In the genomic region with DNA sequence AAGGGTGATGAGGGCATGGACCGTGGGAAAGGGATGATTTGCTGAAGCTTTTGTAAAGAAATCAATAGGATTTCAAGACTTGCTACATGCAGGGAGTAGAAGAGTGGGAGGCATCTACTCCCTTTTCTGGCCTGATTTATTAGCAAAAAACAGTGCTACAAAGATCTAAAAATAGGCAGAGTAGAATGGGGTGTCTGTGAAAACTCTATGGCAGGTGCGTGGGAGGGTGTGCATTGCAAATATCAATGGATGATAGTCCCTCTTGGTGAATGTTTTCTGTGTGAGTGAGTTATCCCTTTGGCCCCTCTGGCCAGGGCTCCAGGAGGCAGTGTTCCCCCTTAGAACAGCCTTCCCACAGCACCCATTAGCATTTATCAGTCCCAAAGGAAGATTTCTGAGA, we compare ENCODE assay signal across 17 cellular contexts.
DNase-seq lines count a peak whose midpoint lies in the region; ATAC-seq and TF ChIP-seq lines count a peak whose summit lies in the region.
"Had no signal": no experiment of that assay in that cellular context is flagged by ENCODE, and none has a peak within 500 bp of the region (broad histone marks: within the 10 kb centered on the region; RNA-seq: fewer than 3 reads in every experiment).

No MANE protein-coding gene starts in this region.

- peak overlapping the region; percentile 40 for H3K4me2 ChIP-seq in Loucy (ENCODE audit: low read depth, low read length, poor library complexity, severe bottlenecking)
- H3K4me2 ChIP-seq in trophoblast cell (ENCODE audit: low read length) = no peak overlapping the region
- H3K4me2 ChIP-seq: PC-9 had no signal

- no peak overlapping the region for H2BK12ac ChIP-seq in trophoblast cell (ENCODE audit: low read length)

- no peak overlapping the region for H2BK120ac ChIP-seq in trophoblast cell (ENCODE audit: insufficient read depth, low read length, poor library complexity)

- H4K91ac ChIP-seq in trophoblast cell (ENCODE audit: low read depth, low read length) = no peak overlapping the region

- H3K36me3 ChIP-seq in Loucy (ENCODE audit: insufficient read depth, low read length) (no peaks in the 10 kb centered on the region), upper lobe of right lung (no peaks in the 10 kb centered on the region), sigmoid colon (no peaks in the 10 kb centered on the region), trophoblast cell (ENCODE audit: control insufficient read depth in 1 of 2, insufficient read depth in 2 of 2, low read length in 2 of 2) (no peaks in the 10 kb centered on the region)
- H3K36me3 ChIP-seq: heart left ventricle had no signal

- no peak overlapping the region for H2BK5ac ChIP-seq in trophoblast cell (ENCODE audit: low read depth, low read length, poor library complexity)

- no peak overlapping the region for H3K14ac ChIP-seq in trophoblast cell (ENCODE audit: low read length)

- no peak for TF ChIP-seq POLR2A in sigmoid colon (IDR thresholded peaks at IDR 0.05)

- H3K9me2 ChIP-seq in Loucy (replicated peaks; ENCODE audit: low read depth, low read length) = no peaks in the 10 kb centered on the region

- peaks cover 4% of the 10 kb centered on the region for H3K4me1 ChIP-seq in Loucy (ENCODE audit: insufficient read depth, low read length, poor library complexity, severe bottlenecking)
- H3K4me1 ChIP-seq in upper lobe of right lung = peaks cover 5% of the 10 kb centered on the region
- H3K4me1 ChIP-seq in sigmoid colon = no peaks in the 10 kb centered on the region
- H3K4me1 ChIP-seq in trophoblast cell (ENCODE audit: control insufficient read depth in 1 of 2, insufficient read depth in 2 of 2, low read length in 2 of 2) = no peaks in the 10 kb centered on the region

- WGBS in sigmoid colon, 2 donors = 73 to 87% methylated on average over 2 of the region's 2 CpGs
- no CpG with 5 or more reads among the region's 2 CpGs for WGBS in trophoblast cell (ENCODE audit: extremely low coverage, insufficient coverage, insufficient read length)

- no peaks in the 10 kb centered on the region for H3F3A ChIP-seq in Loucy (ENCODE audit: low read depth)

- peaks cover 5% of the 10 kb centered on the region for H3K27me3 Mint-ChIP-seq in nephron progenitor cell (ENCODE audit: low read depth, poor library complexity)

- H3K23ac ChIP-seq in trophoblast cell (ENCODE audit: low read length) = no peak overlapping the region

- H3K9me3 ChIP-seq in Loucy (ENCODE audit: insufficient read depth, low read depth, low read length) = no peaks in the 10 kb centered on the region
- no peaks in the 10 kb centered on the region for H3K9me3 ChIP-seq in upper lobe of right lung
- no peaks in the 10 kb centered on the region for H3K9me3 ChIP-seq in sigmoid colon
- H3K9me3 ChIP-seq in trophoblast cell (ENCODE audit: insufficient read depth, low read depth, low read length) = peaks cover 4% of the 10 kb centered on the region
- H3K9me3 ChIP-seq: heart left ventricle had no signal

- H3K9me3 Mint-ChIP-seq in nephron progenitor cell = no peaks in the 10 kb centered on the region

- H3K9ac ChIP-seq in Loucy (ENCODE audit: low read depth, low read length, poor library complexity, severe bottlenecking) = no peak overlapping the region
- no peak overlapping the region for H3K9ac ChIP-seq in trophoblast cell (ENCODE audit: low read length)

- no peak overlapping the region for H3K18ac ChIP-seq in trophoblast cell (ENCODE audit: low read length)

- H4K12ac ChIP-seq in trophoblast cell (ENCODE audit: low read depth, low read length) = no peak overlapping the region

- H4K8ac ChIP-seq in trophoblast cell (ENCODE audit: low read depth, low read length) = no peak overlapping the region

- no peak overlapping the region for H3K4me3 ChIP-seq in Loucy (ENCODE audit: low read length, poor library complexity, severe bottlenecking)
- no peak overlapping the region for H3K4me3 ChIP-seq in upper lobe of right lung
- no peak overlapping the region for H3K4me3 ChIP-seq in sigmoid colon
- no peak overlapping the region for H3K4me3 ChIP-seq in trophoblast cell (ENCODE audit: low read depth, low read length)
- H3K4me3 ChIP-seq: PC-9 had no signal

- peaks cover 72% of the 10 kb centered on the region for H3K36me3 Mint-ChIP-seq in nephron progenitor cell (ENCODE audit: low read depth)
- H3K36me3 Mint-ChIP-seq: CD4-positive, CD25-positive, alpha-beta regulatory T cell had no signal

- TF ChIP-seq EP300 in sigmoid colon (IDR thresholded peaks at IDR 0.05) = no peak

- H4K20me1 ChIP-seq in Loucy (ENCODE audit: insufficient read depth, low read length, poor library complexity, severe bottlenecking) = no peaks in the 10 kb centered on the region

- DNase-seq in caudate nucleus (lab: John Stamatoyannopoulos, UW) (peak in 13 of 61 donors; percentile 7 to 78 (median 17)), nephron progenitor cell (no peak), upper lobe of right lung (no peak), sigmoid colon (no peak), trophoblast cell (no peak)
- no peak for DNase-seq in stimulated activated CD4-positive, alpha-beta T cell treated with anti-CD3 and anti-CD28 coated beads, Interleukin-12 subunit alpha, Interleukin-12 subunit beta, amount 100 ng/mL, for 4 hours
- DNase-seq: activated CD8-positive, alpha-beta memory T cell treated with anti-CD3 and anti-CD28 coated beads for 24 hours; cortex of kidney; mesendoderm; NCI-H1105 treated with DMSO at 0.1 percent for 48 hours; NCI-H2171 treated with DMSO at 0.1 percent for 48 hours; NCI-H774; PC-9 had no signal

- intact Hi-C loops in upper lobe of right lung (cut with DNase I) (no loop called here), sigmoid colon (cut with DNase I) (no loop called here)

- H3K79me1 ChIP-seq in trophoblast cell (ENCODE audit: low read length) = no peaks in the 10 kb centered on the region

- no peak overlapping the region for H2AK5ac ChIP-seq in trophoblast cell (ENCODE audit: low read length)

- H3K4me1 Mint-ChIP-seq in nephron progenitor cell = peaks cover 74% of the 10 kb centered on the region

- H3K27me3 ChIP-seq in Loucy (ENCODE audit: insufficient read depth, low read length, poor library complexity, severe bottlenecking) (no peaks in the 10 kb centered on the region), upper lobe of right lung (no peaks in the 10 kb centered on the region), sigmoid colon (no peaks in the 10 kb centered on the region), trophoblast cell (ENCODE audit: insufficient read depth, low read length) (no peaks in the 10 kb centered on the region)

- no peak overlapping the region for H3K4ac ChIP-seq in trophoblast cell (ENCODE audit: low read depth, low read length)

- peak overlapping the region; percentile 89 for H3K27ac Mint-ChIP-seq in nephron progenitor cell
- H3K27ac Mint-ChIP-seq: CD4-positive, CD25-positive, alpha-beta regulatory T cell had no signal

- TF ChIP-seq CTCF in Loucy (conservative IDR thresholded peaks at IDR 0.05; ENCODE audit: low read length) (no peak), nephron progenitor cell (IDR thresholded peaks at IDR 0.05) (no peak), upper lobe of right lung (IDR thresholded peaks at IDR 0.05) (no peak), sigmoid colon (IDR thresholded peaks at IDR 0.05) (no peak)

- no peak overlapping the region for H2AFZ ChIP-seq in Loucy (ENCODE audit: low read length)
- no peak overlapping the region for H2AFZ ChIP-seq in trophoblast cell (ENCODE audit: insufficient read depth, low read length, poor library complexity)
- H2AFZ ChIP-seq: PC-9 had no signal

- no peak for ATAC-seq in upper lobe of right lung
- ATAC-seq: SK-N-SH treated with all-trans-retinoic acid at 6 μM for 48 hours had no signal

- H3K79me2 ChIP-seq in Loucy (ENCODE audit: insufficient read depth, low read length) = no peaks in the 10 kb centered on the region
- no peaks in the 10 kb centered on the region for H3K79me2 ChIP-seq in trophoblast cell (ENCODE audit: control insufficient read depth, insufficient read depth, low read length, poor library complexity)

- H3K4me3 Mint-ChIP-seq in nephron progenitor cell = no peak overlapping the region
- H3K4me3 Mint-ChIP-seq: CD4-positive, CD25-positive, alpha-beta regulatory T cell had no signal

- peak overlapping the region; percentile 3 for H3K27ac ChIP-seq in caudate nucleus (ENCODE audit: low read depth, low read length)
- peak overlapping the region; percentile 58 for H3K27ac ChIP-seq in upper lobe of right lung
- no peak overlapping the region for H3K27ac ChIP-seq in sigmoid colon
- no peak overlapping the region for H3K27ac ChIP-seq in trophoblast cell (ENCODE audit: low read depth, low read length)
- H3K27ac ChIP-seq: PC-9 had no signal

Comparison
In these comparisons a context has a peak if more than half of its experiments do, and no peak if none do; other contexts are left out.
1. H3K27ac ChIP-seq: peak in caudate nucleus (single experiment) and upper lobe of right lung (single experiment); none in sigmoid colon (0 of 4) and trophoblast cell (single experiment).